ENCODE assay signal across 8 cellular contexts in the genomic region with DNA sequence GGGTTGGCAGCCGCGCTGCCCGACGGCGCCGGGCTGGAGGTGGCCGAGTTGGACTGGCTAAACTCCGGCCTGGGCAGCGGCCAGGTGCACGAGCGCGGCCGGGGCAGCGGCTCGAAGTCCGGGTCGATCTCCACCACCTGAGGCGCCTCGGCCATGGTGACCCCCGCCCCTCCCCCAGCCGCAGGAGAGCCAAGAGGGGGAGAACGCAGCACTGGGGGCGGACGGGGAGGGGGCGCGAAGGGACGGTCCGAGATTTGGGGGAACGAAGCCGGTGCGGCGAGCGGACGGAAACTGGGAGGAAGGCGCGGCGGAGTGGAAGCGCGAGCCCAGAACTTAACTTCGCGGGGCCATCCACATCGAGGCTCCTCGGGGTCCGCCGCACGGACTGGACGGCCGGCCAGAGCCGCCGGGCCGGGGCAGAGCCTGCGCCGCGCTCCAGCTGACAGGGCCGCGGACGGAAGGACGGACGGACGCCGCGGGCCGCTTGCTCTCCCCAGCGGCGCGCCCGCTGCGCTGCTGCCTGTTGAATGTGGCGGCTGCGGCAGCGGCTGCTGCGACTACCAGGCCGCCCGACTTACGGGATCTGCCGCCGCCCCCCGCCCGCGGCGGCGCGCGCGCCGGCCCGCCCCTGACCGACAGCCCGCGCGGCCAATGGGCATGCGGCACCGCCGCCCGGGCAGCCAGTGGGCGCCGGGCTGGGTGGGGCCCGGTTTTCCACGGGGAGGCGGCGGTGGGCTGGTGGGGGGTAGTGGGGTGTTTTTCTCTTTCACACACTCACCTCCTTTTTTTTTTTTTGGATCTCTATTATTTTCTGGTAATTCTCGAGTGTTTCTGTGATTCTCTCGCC. TPM values are rescaled to one million over a fixed set of nuclear protein-coding genes. Genes with fewer than 3 reads are reported as not detected.
DNase-seq lines count a peak whose midpoint lies in the region; ATAC-seq and TF ChIP-seq lines count a peak whose summit lies in the region.

A gene (minus strand): TSS at position 584 of the 847 bp plus-strand sequence. CDS start 429 bp downstream, at position 155.

- H3K4me3 ChIP-seq in lower lobe of right lung, result peak within 1 kb of the TSS; percentile 98

- H3K9me3 Mint-ChIP-seq in activated CD4-positive, alpha-beta memory T cell treated with anti-CD3 and anti-CD28 coated beads, Interleukin-2, amount 10 ng/mL, durations not matched to agents 7 days and 5 days, result no peaks in the 10 kb centered on the region

- no peaks in the 10 kb centered on the region for H3K9me3 ChIP-seq in lower lobe of right lung

- H3K36me3 ChIP-seq in lower lobe of right lung, result no peaks in the 10 kb centered on the region

- peaks cover 39% of the 10 kb centered on the region for H3K4me1 Mint-ChIP-seq in activated CD4-positive, alpha-beta memory T cell treated with anti-CD3 and anti-CD28 coated beads, Interleukin-2, amount 10 ng/mL, durations not matched to agents 7 days and 5 days

- H3K27me3 Mint-ChIP-seq in activated CD4-positive, alpha-beta memory T cell treated with anti-CD3 and anti-CD28 coated beads, Interleukin-2, amount 10 ng/mL, durations not matched to agents 7 days and 5 days, result no peaks in the 10 kb centered on the region

- peak; percentile 61 for ATAC-seq in GM19023 (IDR thresholded peaks at IDR 0.05; ENCODE audit: unreplicated experiment)
- peak; percentile 57 for ATAC-seq in HG03175 (IDR thresholded peaks at IDR 0.05; ENCODE audit: unreplicated experiment)
- peak; percentile 90 to 93 for ATAC-seq in lower lobe of right lung

- H3K27ac ChIP-seq in lower lobe of right lung, result peak within 1 kb of the TSS; percentile 99

- peak within 1 kb of the TSS; percentile 92 for H3K4me3 Mint-ChIP-seq in activated CD4-positive, alpha-beta memory T cell treated with anti-CD3 and anti-CD28 coated beads, Interleukin-2, amount 10 ng/mL, durations not matched to agents 7 days and 5 days

- TF ChIP-seq CTCF in lower lobe of right lung (IDR thresholded peaks at IDR 0.05), result no peak

- H3K27ac Mint-ChIP-seq in activated CD4-positive, alpha-beta memory T cell treated with anti-CD3 and anti-CD28 coated beads, Interleukin-2, amount 10 ng/mL, durations not matched to agents 7 days and 5 days, result peak within 1 kb of the TSS; percentile 90

- H3K27me3 ChIP-seq in lower lobe of right lung (ENCODE audit: low read depth), result no peaks in the 10 kb centered on the region

- POLR2A ChIA-PET in activated CD4-positive, alpha-beta memory T cell treated with anti-CD3 and anti-CD28 coated beads, Interleukin-2, amount 10 ng/mL, durations not matched to agents 7 days and 5 days (lab: Charles Lee), result interaction anchor here (0.6 to 5.2 kb wide), 38 partner anchors 9 to 1628 kb away, joined by 3 to 140 read pairs (median 6); a partner anchor contains a TSS

- CTCF ChIA-PET in activated CD4-positive, alpha-beta memory T cell treated with anti-CD3 and anti-CD28 coated beads, Interleukin-2, amount 10 ng/mL, durations not matched to agents 7 days and 5 days (lab: Charles Lee), result interaction anchor here (0.8 to 3.3 kb wide), 6 partner anchors 22 to 181 kb away, joined by 3 to 11 read pairs (median 6); no protein-coding TSS in a partner anchor

- intact Hi-C loops in lower lobe of right lung (cut with DNase I), result loop anchor here (10.0 kb wide), 1 partner anchor 71 kb away; no protein-coding TSS in a partner anchor

- DNase-seq in Ammon's horn (ENCODE audit: low spot score), result peak; percentile 92
- peak; percentile 89 for DNase-seq in NCI-H69 (lab: John Stamatoyannopoulos, UW)
- DNase-seq in activated CD4-positive, alpha-beta memory T cell treated with anti-CD3 and anti-CD28 coated beads, Interleukin-2, amount 10 ng/mL, durations not matched to agents 7 days and 5 days, result peak; percentile 92
- DNase-seq in ecto neural progenitor cell (ENCODE audit: low spot score), result peak; percentile 88
- DNase-seq in lower lobe of right lung, result peak; percentile 92
- DNase-seq in stimulated activated CD4-positive, alpha-beta T cell treated with anti-CD3 and anti-CD28 coated beads, TNF-alpha, amount 100 ng/mL, for 1 hour (ENCODE audit: low read depth in 3 of 3, low spot score in 1 of 3), result peak; percentile 74 to 92 (median 84)

- H3K36me3 Mint-ChIP-seq in activated CD4-positive, alpha-beta memory T cell treated with anti-CD3 and anti-CD28 coated beads, Interleukin-2, amount 10 ng/mL, durations not matched to agents 7 days and 5 days (ENCODE audit: low read depth), result peaks cover 11% of the 10 kb centered on the region

- H3K4me1 ChIP-seq in lower lobe of right lung, result peaks cover 39% of the 10 kb centered on the region

RNA-seq across cellular contexts. Expression of the gene that starts here (rescaled TPM):
- 10 to 100 TPM; 31.6 to 32.2 TPM for total RNA-seq in activated CD4-positive, alpha-beta memory T cell treated with anti-CD3 and anti-CD28 coated beads, Interleukin-2, amount 10 ng/mL, durations not matched to agents 7 days and 5 days
- total RNA-seq in lower lobe of right lung, result 19.9 TPM

Comparison
In these comparisons a context has a peak if more than half of its experiments do, and no peak if none do; other contexts are left out.
1. Peak in every context shown above with its lines: DNase-seq, ATAC-seq, H3K4me3 ChIP-seq and H3K27ac ChIP-seq.